In genomic region chr11:8689726-8690255, GRCh38 we compare ENCODE assay signal across 8 cellular contexts. TPM values are rescaled to one million over a fixed set of nuclear protein-coding genes. Genes with fewer than 3 reads are reported as not detected.
DNase-seq lines count a peak whose midpoint lies in the region; ATAC-seq lines count a peak whose summit lies in the region.

No MANE protein-coding gene starts in this region.

- no peak overlapping the region for H3K27ac ChIP-seq in BLaER1
- H3K27ac ChIP-seq in mesendoderm (ENCODE audit: low read depth, low read length) = no peak overlapping the region

- H3K56ac ChIP-seq in mesendoderm (ENCODE audit: low read length) = peak overlapping the region; percentile 31

- no peak overlapping the region for H2AK5ac ChIP-seq in mesendoderm (ENCODE audit: low read length)

- no peak overlapping the region for H3K23ac ChIP-seq in mesendoderm (ENCODE audit: low read length)

- no peak overlapping the region for H4K8ac ChIP-seq in mesendoderm (ENCODE audit: low read depth, low read length)

- H3K4me1 Mint-ChIP-seq in activated T-helper 17 cell treated with anti-CD3 and anti-CD28 coated beads, Interleukin-2, amount 50 U/mL, for 72 hours = peaks cover 29% of the 10 kb centered on the region

- H3K27me3 Mint-ChIP-seq in activated T-helper 17 cell treated with anti-CD3 and anti-CD28 coated beads, Interleukin-2, amount 50 U/mL, for 72 hours = no peaks in the 10 kb centered on the region

- H3K18ac ChIP-seq in mesendoderm (ENCODE audit: low read length) = no peak overlapping the region

- H2BK15ac ChIP-seq in mesendoderm (replicated peaks; ENCODE audit: low read depth) = no peak overlapping the region

- H3K27ac Mint-ChIP-seq in activated T-helper 17 cell treated with anti-CD3 and anti-CD28 coated beads, Interleukin-2, amount 50 U/mL, for 72 hours = peak overlapping the region; percentile 90

- H3K4me3 Mint-ChIP-seq in activated T-helper 17 cell treated with anti-CD3 and anti-CD28 coated beads, Interleukin-2, amount 50 U/mL, for 72 hours = peak overlapping the region; percentile 98

- no peak overlapping the region for H2BK5ac ChIP-seq in mesendoderm (ENCODE audit: low read length)

- no peaks in the 10 kb centered on the region for H3K27me3 ChIP-seq in BLaER1
- H3K27me3 ChIP-seq in HAP-1 (ENCODE audit: low read depth) = no peaks in the 10 kb centered on the region
- H3K27me3 ChIP-seq in mesendoderm (ENCODE audit: insufficient read depth, low read length, poor library complexity) = no peaks in the 10 kb centered on the region

- H3K36me3 Mint-ChIP-seq in activated T-helper 17 cell treated with anti-CD3 and anti-CD28 coated beads, Interleukin-2, amount 50 U/mL, for 72 hours (ENCODE audit: low read depth) = peaks cover 68% of the 10 kb centered on the region

- no peak overlapping the region for H3K4ac ChIP-seq in mesendoderm (ENCODE audit: low read depth, low read length)

- H2BK120ac ChIP-seq in mesendoderm (ENCODE audit: low read depth, low read length) = no peak overlapping the region

- peak overlapping the region; percentile 71; the same call in 1 of the 2 replicates for H3K4me3 ChIP-seq in BLaER1
- H3K4me3 ChIP-seq in HAP-1 = peak overlapping the region; percentile 35
- no peak overlapping the region for H3K4me3 ChIP-seq in mesendoderm (ENCODE audit: low read length)

- H3K9me3 ChIP-seq in BLaER1 (no peaks in the 10 kb centered on the region), HAP-1 (no peaks in the 10 kb centered on the region)

- H3K9ac ChIP-seq in BLaER1 = no peak overlapping the region
- H3K9ac ChIP-seq in mesendoderm (ENCODE audit: low read length) = peak overlapping the region; percentile 76

- H3K4me2 ChIP-seq in BLaER1 = peak overlapping the region; percentile 96
- no peak overlapping the region for H3K4me2 ChIP-seq in mesendoderm (ENCODE audit: low read length)

- peaks cover 8% of the 10 kb centered on the region for H3K79me1 ChIP-seq in mesendoderm (ENCODE audit: low read length)

- peaks cover 55% of the 10 kb centered on the region for H3K36me3 ChIP-seq in BLaER1
- peaks cover 80% of the 10 kb centered on the region for H3K36me3 ChIP-seq in HAP-1 (replicated peaks)
- peaks cover 9% of the 10 kb centered on the region for H3K36me3 ChIP-seq in mesendoderm (ENCODE audit: control insufficient read depth, insufficient read depth, low read length)

- DNase-seq in HAP-1 (ENCODE audit: low spot score in 2 of 2) (no peak), mesendoderm (no peak)
- DNase-seq in activated CD4-positive, alpha-beta T cell treated with anti-CD3 and anti-CD28 coated beads for 1 hour = no peak

- H3K79me2 ChIP-seq in mesendoderm (ENCODE audit: control insufficient read depth, insufficient read depth, low read length) = peaks cover 6% of the 10 kb centered on the region

- H4K5ac ChIP-seq in mesendoderm (ENCODE audit: low read length) = no peak overlapping the region

- H3K4me1 ChIP-seq in BLaER1 (peaks cover 86% of the 10 kb centered on the region), HAP-1 (peaks cover 41% of the 10 kb centered on the region), mesendoderm (ENCODE audit: control insufficient read depth, low read depth, low read length) (peaks cover 2% of the 10 kb centered on the region)

- no peak for ATAC-seq in activated T-helper 17 cell treated with anti-CD3 and anti-CD28 coated beads, Interleukin-2, amount 50 U/mL, for 72 hours (replicated peaks)
- ATAC-seq in HG03097 (IDR thresholded peaks at IDR 0.05; ENCODE audit: low FRiP score, unreplicated experiment) (no peak), GM18502 (IDR thresholded peaks at IDR 0.05; ENCODE audit: poor library complexity, unreplicated experiment) (no peak), HG03460 (IDR thresholded peaks at IDR 0.05; ENCODE audit: unreplicated experiment) (no peak)

- WGBS in mesendoderm (ENCODE audit: extremely low coverage, insufficient coverage, low lambda C conversion rate) = no CpG with 5 or more reads among the region's 8 CpGs

- H4K20me1 ChIP-seq in BLaER1 = peaks cover 24% of the 10 kb centered on the region

- in situ Hi-C loops in HAP-1 (cut with MboI; ENCODE audit: low sequenced_read_pairs) = loop anchor here (10.0 kb wide), 1 partner anchor 115 kb away; no protein-coding TSS in a partner anchor

- no peaks in the 10 kb centered on the region for H3K9me3 Mint-ChIP-seq in activated T-helper 17 cell treated with anti-CD3 and anti-CD28 coated beads, Interleukin-2, amount 50 U/mL, for 72 hours

RNA-seq across cellular contexts. Expression of gene RPL27A, which starts 7.2 kb away (rescaled TPM):
- total RNA-seq in activated T-helper 17 cell treated with anti-CD3 and anti-CD28 coated beads, Interleukin-2, amount 50 U/mL, for 72 hours = 1,000 to 10,000 TPM; 1,241 to 1,415 TPM
- polyA plus RNA-seq in mesendoderm (2013, experiment 1 of 2) = 2,670 TPM
- 2,699 TPM for polyA plus RNA-seq in mesendoderm (2013, experiment 2 of 2)

RNA-seq across cellular contexts. Expression of gene TRIM66, which starts 7.3 kb away (rescaled TPM):
- total RNA-seq in activated T-helper 17 cell treated with anti-CD3 and anti-CD28 coated beads, Interleukin-2, amount 50 U/mL, for 72 hours = 10 to 100 TPM; 15.2 to 19.9 TPM
- 0.79 TPM for polyA plus RNA-seq in mesendoderm (2013, experiment 1 of 2)
- 0.87 TPM for polyA plus RNA-seq in mesendoderm (2013, experiment 2 of 2)
